11 cellular contexts compared by ENCODE assay signal in genomic region chr1:39167632-39168209, GRCh38. TPM values are rescaled to one million over a fixed set of nuclear protein-coding genes. Genes with fewer than 3 reads are reported as not detected.
A peak's percentile ranks its signal among the peaks of the same experiment; 100 is the strongest.
DNase-seq lines count a peak whose midpoint lies in the region; ATAC-seq, FAIRE-seq and TF ChIP-seq lines count a peak whose summit lies in the region.
"Had no signal": no experiment of that assay in that cellular context is flagged by ENCODE, and none has a peak within 500 bp of the region (broad histone marks: within the 10 kb centered on the region; RNA-seq: fewer than 3 reads in every experiment).

No MANE protein-coding gene starts in this region.

- H3K9me2 ChIP-seq in SK-N-SH: no peaks in the 10 kb centered on the region

- H3K36me3 ChIP-seq in SK-N-SH (replicated peaks in 1 of 2; ENCODE audit: control insufficient read depth in 1 of 2, insufficient read depth in 2 of 2, low read length in 1 of 2) (no peaks in the 10 kb centered on the region), keratinocyte (ENCODE audit: control insufficient read depth in 2 of 2, extremely low read depth in 1 of 2, insufficient read depth in 2 of 2, low read length in 2 of 2) (peaks cover 0 to 3% of the 10 kb centered on the region in 2 experiments), uterus (no peaks in the 10 kb centered on the region)

- no peak for ATAC-seq in SK-N-SH treated with all-trans-retinoic acid at 6 μM for 48 hours
- no peak for ATAC-seq in WTC11
- no peak for ATAC-seq in GM21786 (IDR thresholded peaks at IDR 0.05; ENCODE audit: unreplicated experiment)
- ATAC-seq: activated naive CD8-positive, alpha-beta T cell treated with anti-CD3 and anti-CD28 coated beads, Interleukin-2, amount 50 U/mL, for 24 hours had no signal

- CTCF ChIA-PET in SK-N-SH (lab: Yijun Ruan, JAX) (interaction anchor here (2.1 kb wide), 1 partner anchor 24 kb away, joined by 11 read pairs; no protein-coding TSS in a partner anchor), WTC11 (lab: Charles Lee) (interaction anchor here (0.8 to 7.8 kb wide), 7 partner anchors 10 to 60 kb away, joined by 3 to 72 read pairs (median 4); no protein-coding TSS in a partner anchor)

- H2AFZ ChIP-seq in SK-N-SH (ENCODE audit: low read depth) (no peak overlapping the region), keratinocyte (ENCODE audit: control insufficient read depth, low read length) (no peak overlapping the region)

- H3K79me2 ChIP-seq in SK-N-SH (ENCODE audit: insufficient read depth) (peaks cover 99% of the 10 kb centered on the region), keratinocyte (ENCODE audit: control insufficient read depth, insufficient read depth, low read length) (peaks cover 90% of the 10 kb centered on the region)

- H3K27ac ChIP-seq in SK-N-SH (ENCODE audit: low read depth in 2 of 2, low read length in 1 of 2): no peak overlapping the region
- peak overlapping the region; percentile 10 for H3K27ac ChIP-seq in keratinocyte (ENCODE audit: control insufficient read depth, insufficient read depth, low read length)
- peak overlapping the region; percentile 25 to 28 for H3K27ac ChIP-seq in uterus

- H3K4me1 ChIP-seq in SK-N-SH (ENCODE audit: control insufficient read depth in 1 of 2, insufficient read depth in 2 of 2, low read depth in 1 of 2, low read length in 1 of 2) (peaks cover 10 to 22% of the 10 kb centered on the region in 2 experiments; a peak in 2 of 4 replicates), keratinocyte (ENCODE audit: control insufficient read depth, extremely low read depth, insufficient read depth, low read length) (peaks cover 24% of the 10 kb centered on the region), uterus (peaks cover 4 to 9% of the 10 kb centered on the region in 2 donors)

- intact Hi-C loops in uterus (cut with DNase I; ENCODE audit: low total_unique reads): no loop called here

- no peak for TF ChIP-seq CTCF in SK-N-SH (IDR thresholded peaks at IDR 0.05)
- TF ChIP-seq CTCF in WTC11 (IDR thresholded peaks at IDR 0.05): no peak
- TF ChIP-seq CTCF in keratinocyte (optimal IDR thresholded peaks at IDR 0.05 in 1 of 3, IDR thresholded peaks at IDR 0.05 in 1 of 3, conservative IDR thresholded peaks at IDR 0.05 in 1 of 3; ENCODE audit: extremely low read depth in 1 of 3, insufficient read depth in 2 of 3, low read length in 3 of 3): no peak
- no peak for TF ChIP-seq CTCF in uterus (IDR thresholded peaks at IDR 0.05)

- H3K4me3 ChIP-seq in SK-N-SH (ENCODE audit: low read depth in 2 of 2, low read length in 1 of 2) (no peak overlapping the region), keratinocyte (ENCODE audit: control insufficient read depth in 2 of 3, extremely low read depth in 1 of 3, insufficient read depth in 2 of 3, low read depth in 1 of 3, low read length in 3 of 3) (peak overlapping the region in 1 of 3 experiments; percentile 2), uterus (no peak overlapping the region)

- H3K4me3 Mint-ChIP-seq in WTC11: no peak overlapping the region
- H3K4me3 Mint-ChIP-seq: activated naive CD8-positive, alpha-beta T cell treated with anti-CD3 and anti-CD28 coated beads, Interleukin-2, amount 50 U/mL, for 24 hours had no signal

- no peaks in the 10 kb centered on the region for H3K27me3 Mint-ChIP-seq in WTC11 (ENCODE audit: low read depth)
- H3K27me3 Mint-ChIP-seq: activated naive CD8-positive, alpha-beta T cell treated with anti-CD3 and anti-CD28 coated beads, Interleukin-2, amount 50 U/mL, for 24 hours had no signal

- H3K9me1 ChIP-seq in keratinocyte (ENCODE audit: control insufficient read depth, extremely low read depth, insufficient read depth, low read length): peaks cover 3% of the 10 kb centered on the region

- TF ChIP-seq POLR2A in uterus (IDR thresholded peaks at IDR 0.05): no peak

- no peak for DNase-seq in SK-N-SH
- no peak for DNase-seq in WTC11 (ENCODE audit: low spot score)
- no peak for DNase-seq in keratinocyte (ENCODE audit: low read depth, low spot score)
- no peak for DNase-seq in uterus
- no peak for DNase-seq in stimulated activated naive CD4-positive, alpha-beta T cell (lab: John Stamatoyannopoulos, UW)
- DNase-seq in midbrain (lab: John Stamatoyannopoulos, UW): no peak
- DNase-seq: activated naive CD8-positive, alpha-beta T cell treated with anti-CD3 and anti-CD28 coated beads, Interleukin-2, amount 50 U/mL, for 24 hours; DMS79 treated with DMSO at 0.1 percent for 48 hours; T-helper 1 cell had no signal

- H3K4me2 ChIP-seq in SK-N-SH (no peak overlapping the region), keratinocyte (ENCODE audit: control insufficient read depth, extremely low read depth, insufficient read depth, low read depth, low read length) (peak overlapping the region; percentile 45)

- no peak for FAIRE-seq in keratinocyte (lab: Jason Lieb, UNC)

- no peaks in the 10 kb centered on the region for H3K27me3 ChIP-seq in SK-N-SH (ENCODE audit: insufficient read depth)
- no peaks in the 10 kb centered on the region for H3K27me3 ChIP-seq in keratinocyte (ENCODE audit: control insufficient read depth, extremely low read depth, insufficient read depth, low read length)
- H3K27me3 ChIP-seq in uterus: no peaks in the 10 kb centered on the region

- TF ChIP-seq EP300 in SK-N-SH (IDR thresholded peaks at IDR 0.05; ENCODE audit: borderline replicate concordance in 1 of 2, low read depth in 1 of 2, low read length in 1 of 2): no peak

- H3K36me3 Mint-ChIP-seq in WTC11: no peaks in the 10 kb centered on the region

- dilution Hi-C loops in keratinocyte (cut with MboI; ENCODE audit: extremely low pct_ligation_motif_present, low sequenced_read_pairs): no loop called here

- POLR2A ChIA-PET in SK-N-SH (lab: Yijun Ruan, JAX) (interaction anchor here (0.6 kb wide), 2 partner anchors 90 to 491 kb away, joined by 3 read pairs; no protein-coding TSS in a partner anchor), WTC11 (lab: Charles Lee) (interaction anchor here (0.6 to 0.8 kb wide), 5 partner anchors 32 to 232 kb away, joined by 3 to 4 read pairs (median 3); no protein-coding TSS in a partner anchor)

- peaks cover 76% of the 10 kb centered on the region for H3K4me1 Mint-ChIP-seq in WTC11

- H3K9me3 ChIP-seq in SK-N-SH: no peaks in the 10 kb centered on the region
- no peaks in the 10 kb centered on the region for H3K9me3 ChIP-seq in keratinocyte (ENCODE audit: control insufficient read depth, low read depth, low read length)
- H3K9me3 ChIP-seq in uterus: no peaks in the 10 kb centered on the region

- H3K9ac ChIP-seq in SK-N-SH (no peak overlapping the region), keratinocyte (ENCODE audit: control insufficient read depth, extremely low read depth, insufficient read depth, low read length) (no peak overlapping the region)

- H3F3A ChIP-seq in SK-N-SH (replicated peaks; ENCODE audit: insufficient read depth): no peaks in the 10 kb centered on the region

- no peaks in the 10 kb centered on the region for H3K9me3 Mint-ChIP-seq in WTC11
- H3K9me3 Mint-ChIP-seq: activated naive CD8-positive, alpha-beta T cell treated with anti-CD3 and anti-CD28 coated beads, Interleukin-2, amount 50 U/mL, for 24 hours had no signal

- no peak for TF ChIP-seq RAD21 in SK-N-SH (IDR thresholded peaks at IDR 0.05; ENCODE audit: low read length)

- WGBS in SK-N-SH (ENCODE audit: low lambda C conversion rate): 84% methylated on average over 5 of the region's 5 CpGs

- peak overlapping the region; percentile 66 for H3K27ac Mint-ChIP-seq in WTC11
- H3K27ac Mint-ChIP-seq: activated naive CD8-positive, alpha-beta T cell treated with anti-CD3 and anti-CD28 coated beads, Interleukin-2, amount 50 U/mL, for 24 hours had no signal

- H4K20me1 ChIP-seq in SK-N-SH (ENCODE audit: insufficient read depth) (peaks cover 31% of the 10 kb centered on the region), keratinocyte (ENCODE audit: control insufficient read depth, extremely low read depth, insufficient read depth, low read length) (peaks cover 2% of the 10 kb centered on the region)

TF ChIP-seq in SK-N-SH, 30 proteins besides CTCF, POLR2A, EP300 and RAD21 (continues in another document):
- no peak for TF ChIP-seq TAF1 (IDR thresholded peaks at IDR 0.05; ENCODE audit: borderline replicate concordance, low read depth, low read length)

TF ChIP-seq in SK-N-SH treated with all-trans-retinoic acid at 6 μM for 48 hours, 23 proteins besides CTCF, POLR2A, EP300 and RAD21 (continues in another document):
- no peak for TF ChIP-seq OSR1 (CRISPR knock-in tag; IDR thresholded peaks at IDR 0.05)
- TF ChIP-seq PPARA (CRISPR knock-in tag; IDR thresholded peaks at IDR 0.05; ENCODE audit: borderline replicate concordance): no peak
- TF ChIP-seq SNAI2 (CRISPR knock-in tag; IDR thresholded peaks at IDR 0.05): no peak
- TF ChIP-seq TOX (CRISPR knock-in tag; IDR thresholded peaks at IDR 0.05; ENCODE audit: borderline replicate concordance): no peak

TF ChIP-seq in WTC11, 78 proteins besides CTCF, POLR2A, EP300 and RAD21 (continues in another document):
- TF ChIP-seq TCF7 (CRISPR knock-in tag; IDR thresholded peaks at IDR 0.05; ENCODE audit: low read depth) (no peak), MYBL2 (CRISPR knock-in tag; IDR thresholded peaks at IDR 0.05) (no peak), GABPB1 (CRISPR knock-in tag; IDR thresholded peaks at IDR 0.05) (no peak)

RNA-seq across cellular contexts. Expression of gene MACF1, which starts 36.8 kb away (rescaled TPM):
- polyA plus RNA-seq in SK-N-SH (2012; rRNA removed) (37.6 and 45.9 TPM in 2 replicates), keratinocyte (84.8 to 111 TPM (median 96.9 TPM) in 3 replicates)
- polyA plus RNA-seq in SK-N-SH (2012; cell fraction: cytosol; rRNA removed): 34.1 and 37.3 TPM in 2 replicates
- 141 and 172 TPM in 2 replicates for polyA plus RNA-seq in SK-N-SH (2012; cell fraction: nucleus; rRNA removed)
- total RNA-seq in WTC11 (2021) (214 to 327 TPM (median 222 TPM) in 3 replicates), uterus (100 to 1,000 TPM; 210 to 602 (median 573) TPM)
- polyA plus RNA-seq in keratinocyte (2011; ENCODE audit: low read depth): 210 TPM
- 32.6 and 38.9 TPM in 2 replicates for polyA plus RNA-seq in keratinocyte (2011; cell fraction: cytosol; rRNA removed)
- 432 and 528 TPM in 2 replicates for polyA plus RNA-seq in keratinocyte (2011; cell fraction: nucleus; rRNA removed)
- polyA plus RNA-seq in keratinocyte (2012; ENCODE audit: low replicate concordance): 132 and 145 TPM in 2 replicates
- polyA minus RNA-seq in keratinocyte: 223 to 562 TPM (median 369 TPM) in 3 replicates
- polyA minus RNA-seq in keratinocyte (2011; cell fraction: cytosol; rRNA and poly(A)+ RNA removed): 87.1 TPM
- 697 and 1,508 TPM in 2 replicates for polyA minus RNA-seq in keratinocyte (2011; cell fraction: nucleus; rRNA and poly(A)+ RNA removed)

Comparison
In these comparisons a context has a peak if more than half of its experiments do, and no peak if none do; other contexts are left out.
1. H3K27ac ChIP-seq: peak in keratinocyte (single experiment) and uterus (2 of 2); none in SK-N-SH (0 of 2).
2. Of the 6 proteins assayed by ChIP-seq in both WTC11 and SK-N-SH: peak only in WTC11: none; only in SK-N-SH: USF1; in both: none; in neither: 5.